ENCODE assay signal across 18 cellular contexts in genomic region chr12:58455146-58455545, GRCh38.
"Had no signal": no experiment of that assay in that cellular context is flagged by ENCODE, and none has a peak within 500 bp of the region (broad histone marks: within the 10 kb centered on the region; RNA-seq: fewer than 3 reads in every experiment).

No MANE protein-coding gene starts in this region.

- DNase-seq: activated CD4-positive, alpha-beta T cell treated with anti-CD3 and anti-CD28 coated beads, Interleukin-2, amount 50 U/mL, for 48 hours; activated gamma-delta T cell; adrenal gland; body of pancreas; central memory CD4-positive, alpha-beta T cell; heart left ventricle; kidney glomerular epithelial cell; left ventricle myocardium inferior; naive B cell; ovary; spleen; stimulated activated CD4-positive, alpha-beta T cell treated with anti-CD3 and anti-CD28 coated beads, Interleukin-4, amount 100 ng/mL, for 4 hours; T-helper 17 cell; WERI-Rb-1 had no signal

- H3K36me3 ChIP-seq: adrenal gland, gastroesophageal sphincter, heart left ventricle, left ventricle myocardium inferior, ovary, spleen, WERI-Rb-1 had no signal

- ATAC-seq: body of pancreas; gastroesophageal sphincter; heart left ventricle; sciatic nerve; stimulated activated memory B cell treated with anti-CD40 and anti-IgM and Interleukin-4, amounts not matched to agents 10 μg/mL and 1 μg/mL and 100 μg/mL, for 72 hours; T-helper 17 cell had no signal

- H3K27ac ChIP-seq: adrenal gland, body of pancreas, gastroesophageal sphincter, heart left ventricle, left ventricle myocardium inferior, ovary, spleen, WERI-Rb-1 had no signal

- H3K4me3 ChIP-seq: adrenal gland, body of pancreas, coronary artery, gastroesophageal sphincter, heart left ventricle, left ventricle myocardium inferior, ovary, spleen had no signal

- H3K4me1 ChIP-seq: body of pancreas, gastroesophageal sphincter, left ventricle myocardium inferior, spleen had no signal

- H3K27me3 ChIP-seq: adrenal gland, body of pancreas, gastroesophageal sphincter, heart left ventricle, ovary had no signal

- H3K9me3 ChIP-seq: adrenal gland, body of pancreas, gastroesophageal sphincter, heart left ventricle, left ventricle myocardium inferior, ovary, spleen had no signal
